ENCODE assay signal across 13 cellular contexts in genomic region chr15:65194826-65195541, GRCh38. TPM values are rescaled to one million over a fixed set of nuclear protein-coding genes. Genes with fewer than 3 reads are reported as not detected.
DNase-seq lines count a peak whose midpoint lies in the region; ATAC-seq and TF ChIP-seq lines count a peak whose summit lies in the region.
"Had no signal": no experiment of that assay in that cellular context is flagged by ENCODE, and none has a peak within 500 bp of the region (broad histone marks: within the 10 kb centered on the region; RNA-seq: fewer than 3 reads in every experiment).

No MANE protein-coding gene starts in this region.

- no peak overlapping the region for H3K4me3 Mint-ChIP-seq in nephron
- no peak overlapping the region for H3K4me3 Mint-ChIP-seq in activated T-helper 1 cell treated with anti-CD3 and anti-CD28 coated beads, Interleukin-12 subunit alpha, Interleukin-12 subunit beta, Interleukin-2, Interleukin-4 antibody, amounts not matched to agents 30 ng/mL and 10 ng/mL and 1 ng/mL, durations not matched to agents 14 hours and 24 hours and 36 hours
- H3K4me3 Mint-ChIP-seq: central memory CD8-positive, alpha-beta T cell; immature natural killer cell had no signal

- H3K4me3 ChIP-seq in Peyer's patch = no peak overlapping the region
- H3K4me3 ChIP-seq: GM12878 had no signal

- H3K4me1 Mint-ChIP-seq in nephron = peaks cover 14% of the 10 kb centered on the region
- no peaks in the 10 kb centered on the region for H3K4me1 Mint-ChIP-seq in activated T-helper 1 cell treated with anti-CD3 and anti-CD28 coated beads, Interleukin-12 subunit alpha, Interleukin-12 subunit beta, Interleukin-2, Interleukin-4 antibody, amounts not matched to agents 30 ng/mL and 10 ng/mL and 1 ng/mL, durations not matched to agents 14 hours and 24 hours and 36 hours (ENCODE audit: low read depth)
- H3K4me1 Mint-ChIP-seq: central memory CD8-positive, alpha-beta T cell; immature natural killer cell had no signal

- H3K9me3 Mint-ChIP-seq in nephron = no peaks in the 10 kb centered on the region
- no peaks in the 10 kb centered on the region for H3K9me3 Mint-ChIP-seq in activated T-helper 1 cell treated with anti-CD3 and anti-CD28 coated beads, Interleukin-12 subunit alpha, Interleukin-12 subunit beta, Interleukin-2, Interleukin-4 antibody, amounts not matched to agents 30 ng/mL and 10 ng/mL and 1 ng/mL, durations not matched to agents 14 hours and 24 hours and 36 hours
- H3K9me3 Mint-ChIP-seq: activated naive CD4-positive, alpha-beta T cell treated with anti-CD3 and anti-CD28 coated beads, Interleukin-2, amount 50 U/mL, for 72 hours; central memory CD8-positive, alpha-beta T cell; immature natural killer cell had no signal

- H3K4me1 ChIP-seq in Peyer's patch = no peaks in the 10 kb centered on the region
- no peaks in the 10 kb centered on the region for H3K4me1 ChIP-seq in foreskin keratinocyte

- ATAC-seq in foreskin keratinocyte = no peak
- ATAC-seq: activated naive CD4-positive, alpha-beta T cell treated with anti-CD3 and anti-CD28 coated beads, Interleukin-2, amount 50 U/mL, for 72 hours; GM12878 had no signal

- peaks cover 3% of the 10 kb centered on the region for H3K27me3 Mint-ChIP-seq in nephron (ENCODE audit: low read depth)
- H3K27me3 Mint-ChIP-seq in activated T-helper 1 cell treated with anti-CD3 and anti-CD28 coated beads, Interleukin-12 subunit alpha, Interleukin-12 subunit beta, Interleukin-2, Interleukin-4 antibody, amounts not matched to agents 30 ng/mL and 10 ng/mL and 1 ng/mL, durations not matched to agents 14 hours and 24 hours and 36 hours (ENCODE audit: insufficient read depth) = peaks cover 3% of the 10 kb centered on the region
- H3K27me3 Mint-ChIP-seq: central memory CD8-positive, alpha-beta T cell had no signal

- no peaks in the 10 kb centered on the region for H3K36me3 Mint-ChIP-seq in nephron (ENCODE audit: low read depth)
- H3K36me3 Mint-ChIP-seq in activated T-helper 1 cell treated with anti-CD3 and anti-CD28 coated beads, Interleukin-12 subunit alpha, Interleukin-12 subunit beta, Interleukin-2, Interleukin-4 antibody, amounts not matched to agents 30 ng/mL and 10 ng/mL and 1 ng/mL, durations not matched to agents 14 hours and 24 hours and 36 hours (ENCODE audit: low read depth) = no peaks in the 10 kb centered on the region
- H3K36me3 Mint-ChIP-seq: activated naive CD4-positive, alpha-beta T cell treated with anti-CD3 and anti-CD28 coated beads, Interleukin-2, amount 50 U/mL, for 72 hours; immature natural killer cell had no signal

- H3K27ac Mint-ChIP-seq in nephron = peak overlapping the region in 2 of 3 experiments; percentile 43 to 56
- H3K27ac Mint-ChIP-seq in activated T-helper 1 cell treated with anti-CD3 and anti-CD28 coated beads, Interleukin-12 subunit alpha, Interleukin-12 subunit beta, Interleukin-2, Interleukin-4 antibody, amounts not matched to agents 30 ng/mL and 10 ng/mL and 1 ng/mL, durations not matched to agents 14 hours and 24 hours and 36 hours = no peak overlapping the region
- H3K27ac Mint-ChIP-seq: activated naive CD4-positive, alpha-beta T cell treated with anti-CD3 and anti-CD28 coated beads, Interleukin-2, amount 50 U/mL, for 72 hours; immature natural killer cell had no signal

- intact Hi-C loops in activated T-helper 1 cell treated with anti-CD3 and anti-CD28 coated beads, Interleukin-12 subunit alpha, Interleukin-12 subunit beta, Interleukin-2, Interleukin-4 antibody, amounts not matched to agents 30 ng/mL and 10 ng/mL and 1 ng/mL, durations not matched to agents 14 hours and 24 hours and 36 hours (cut with micrococcal nuclease) = no loop called here

- no peaks in the 10 kb centered on the region for H3K36me3 ChIP-seq in Peyer's patch

- DNase-seq in DMS 273 treated with DMSO at 0.1 percent for 48 hours (lab: John Stamatoyannopoulos, UW) (peak; percentile 66), Peyer's patch (peak in 1 of 3 donors; percentile 49), foreskin keratinocyte (no peak), cortex of kidney (lab: John Stamatoyannopoulos, UW) (no peak), GDM1 (lab: John Stamatoyannopoulos, UW) (no peak)
- DNase-seq in activated T-cell treated with anti-CD3 and anti-CD28 coated beads, Interleukin-2, amount 50 U/mL, for 48 hours = no peak
- DNase-seq in activated T-helper 1 cell treated with anti-CD3 and anti-CD28 coated beads, Interleukin-12 subunit alpha, Interleukin-12 subunit beta, Interleukin-2, Interleukin-4 antibody, amounts not matched to agents 30 ng/mL and 10 ng/mL and 1 ng/mL, durations not matched to agents 14 hours and 24 hours and 36 hours (ENCODE audit: low spot score) = no peak
- DNase-seq: C1 segment of cervical spinal cord, immature natural killer cell had no signal

- H3K27me3 ChIP-seq in Peyer's patch (no peaks in the 10 kb centered on the region), foreskin keratinocyte (no peaks in the 10 kb centered on the region)

- H3K9me3 ChIP-seq in Peyer's patch = no peaks in the 10 kb centered on the region

- TF ChIP-seq CTCF in Peyer's patch (IDR thresholded peaks at IDR 0.05) (no peak), foreskin keratinocyte (conservative IDR thresholded peaks at IDR 0.05) (peak; percentile 9), nephron (IDR thresholded peaks at IDR 0.05; ENCODE audit: unreplicated experiment in 3 of 3) (no peak)

- H3K27ac ChIP-seq in Peyer's patch (peak overlapping the region in 3 of 4 donors; percentile 31 to 47 (median 35)), foreskin keratinocyte (no peak overlapping the region)

- TF ChIP-seq POLR2A in Peyer's patch (IDR thresholded peaks at IDR 0.05) = no peak

RNA-seq across cellular contexts. Expression of gene CLPX, which starts 9.8 kb away (rescaled TPM):
- 10 to 100 TPM; 42.2 to 61.9 (median 53.5) TPM for total RNA-seq in Peyer's patch
- 39.9 and 43.6 TPM in 2 replicates for total RNA-seq in foreskin keratinocyte
- polyA plus RNA-seq in foreskin keratinocyte = 11.3 and 13.6 TPM in 2 replicates
- 55.7 and 57.2 TPM in 2 replicates for total RNA-seq in activated T-helper 1 cell treated with anti-CD3 and anti-CD28 coated beads, Interleukin-12 subunit alpha, Interleukin-12 subunit beta, Interleukin-2, Interleukin-4 antibody, amounts not matched to agents 30 ng/mL and 10 ng/mL and 1 ng/mL, durations not matched to agents 14 hours and 24 hours and 36 hours

RNA-seq across cellular contexts. Expression of gene CILP, which starts 16.3 kb away (rescaled TPM):
- 10 to 100 TPM; 14.4 to 26.9 (median 17.8) TPM for total RNA-seq in Peyer's patch
- total RNA-seq in foreskin keratinocyte = not detected in 2 replicates
- polyA plus RNA-seq in foreskin keratinocyte = not detected in 2 replicates
- total RNA-seq in activated T-helper 1 cell treated with anti-CD3 and anti-CD28 coated beads, Interleukin-12 subunit alpha, Interleukin-12 subunit beta, Interleukin-2, Interleukin-4 antibody, amounts not matched to agents 30 ng/mL and 10 ng/mL and 1 ng/mL, durations not matched to agents 14 hours and 24 hours and 36 hours = not detected in 2 replicates

Comparison
In these comparisons a context has a peak if more than half of its experiments do, and no peak if none do; other contexts are left out.
1. RNA of gene CILP, which starts 16.3 kb away (total RNA-seq): 14.4 to 26.9 TPM in Peyer's patch; not detected in activated T-helper 1 cell treated with anti-CD3 and anti-CD28 coated beads, Interleukin-12 subunit alpha, Interleukin-12 subunit beta, Interleukin-2, Interleukin-4 antibody, amounts not matched to agents 30 ng/mL and 10 ng/mL and 1 ng/mL, durations not matched to agents 14 hours and 24 hours and 36 hours and not detected in foreskin keratinocyte; every median in the first group is over 10 times any median in the second.